ENCODE assay signal across 26 cellular contexts in the genomic region with DNA sequence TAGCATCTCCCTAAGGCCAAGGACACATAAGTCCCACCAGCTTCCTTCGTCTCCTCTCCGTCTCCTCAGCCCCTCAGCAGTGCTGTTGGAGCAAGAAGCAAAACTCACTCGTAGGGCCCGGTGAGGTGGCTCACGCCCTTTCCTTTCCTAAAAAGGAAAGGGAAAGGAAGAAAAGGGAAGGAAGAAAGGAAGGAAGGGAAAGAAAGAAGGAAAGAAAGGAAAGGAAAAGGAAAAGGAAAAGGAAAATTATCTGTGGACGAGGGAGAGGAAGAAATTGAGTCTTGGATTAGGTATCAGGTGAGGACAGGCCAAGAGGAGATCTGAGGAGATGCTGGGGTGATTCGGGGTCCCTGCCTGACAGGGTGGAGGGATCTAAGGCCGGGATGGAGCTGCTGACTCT.
"Had no signal": no experiment of that assay in that cellular context is flagged by ENCODE, and none has a peak within 500 bp of the region (broad histone marks: within the 10 kb centered on the region; RNA-seq: fewer than 3 reads in every experiment).

No MANE protein-coding gene starts in this region.

- H3K4me2 ChIP-seq: hepatocyte had no signal

- H2AFZ ChIP-seq: hepatocyte had no signal

- ATAC-seq: activated T-cell treated with anti-CD3 and anti-CD28 coated beads, Interleukin-2, amount 50 U/mL, for 72 hours; left lung; natural killer cell; sciatic nerve; stimulated activated effector memory CD8-positive, alpha-beta T cell treated with anti-CD3 and anti-CD28 coated beads, Interleukin-12 subunit alpha, Interleukin-12 subunit beta, amount 100 ng/mL, for 72 hours; upper lobe of right lung; WTC11 had no signal

- H3K27me3 ChIP-seq: brain microvascular endothelial cell, esophagus muscularis mucosa, hepatocyte, left lung, upper lobe of right lung had no signal

- H3K36me3 Mint-ChIP-seq: activated naive CD4-positive, alpha-beta T cell treated with anti-CD3 and anti-CD28 coated beads, Interleukin-2, amount 50 U/mL, for 24 hours; natural killer cell; WTC11 had no signal

- H3K27me3 Mint-ChIP-seq: activated CD4-positive, alpha-beta memory T cell treated with anti-CD3 and anti-CD28 coated beads, Interleukin-2, amount 10 ng/mL, durations not matched to agents 7 days and 5 days; activated naive CD4-positive, alpha-beta T cell treated with anti-CD3 and anti-CD28 coated beads, Interleukin-2, amount 50 U/mL, for 24 hours had no signal

- H3K27ac Mint-ChIP-seq: activated CD4-positive, alpha-beta memory T cell treated with anti-CD3 and anti-CD28 coated beads, Interleukin-2, amount 10 ng/mL, durations not matched to agents 7 days and 5 days; activated naive CD4-positive, alpha-beta T cell treated with anti-CD3 and anti-CD28 coated beads, Interleukin-2, amount 50 U/mL, for 24 hours; activated T-cell treated with anti-CD3 and anti-CD28 coated beads, Interleukin-2, amount 50 U/mL, for 72 hours; natural killer cell; stimulated activated effector memory CD8-positive, alpha-beta T cell treated with anti-CD3 and anti-CD28 coated beads, Interleukin-12 subunit alpha, Interleukin-12 subunit beta, amount 100 ng/mL, for 72 hours; WTC11 had no signal

- H3K4me3 ChIP-seq: esophagus muscularis mucosa, hepatocyte, left lung, thoracic aorta, upper lobe of right lung had no signal

- H3K4me3 Mint-ChIP-seq: activated CD4-positive, alpha-beta memory T cell treated with anti-CD3 and anti-CD28 coated beads, Interleukin-2, amount 10 ng/mL, durations not matched to agents 7 days and 5 days; activated naive CD4-positive, alpha-beta T cell treated with anti-CD3 and anti-CD28 coated beads, Interleukin-2, amount 50 U/mL, for 24 hours; activated T-cell treated with anti-CD3 and anti-CD28 coated beads, Interleukin-2, amount 50 U/mL, for 72 hours; natural killer cell; stimulated activated effector memory CD8-positive, alpha-beta T cell treated with anti-CD3 and anti-CD28 coated beads, Interleukin-12 subunit alpha, Interleukin-12 subunit beta, amount 100 ng/mL, for 72 hours; WTC11 had no signal

- DNase-seq: activated CD4-positive, alpha-beta memory T cell treated with anti-CD3 and anti-CD28 coated beads, Interleukin-2, amount 10 ng/mL, durations not matched to agents 7 days and 5 days; activated CD4-positive, alpha-beta T cell treated with anti-CD3 and anti-CD28 coated beads for 4 hours; activated effector memory CD4-positive, alpha-beta T cell treated with anti-CD3 and anti-CD28 coated beads, Interleukin-2, amount 50 U/mL, for 16 hours; activated T-cell treated with anti-CD3 and anti-CD28 coated beads, Interleukin-2, amount 50 U/mL, for 72 hours; aorta; brain microvascular endothelial cell; central memory CD4-positive, alpha-beta T cell; effector memory CD4-positive, alpha-beta T cell; glutamatergic neuron; kidney glomerular epithelial cell; left lung; midbrain; natural killer cell; occipital lobe; posterior cingulate gyrus; small intestine; stimulated activated CD4-positive, alpha-beta T cell treated with anti-CD3 and anti-CD28 coated beads, Interleukin-2, amount 100 ng/mL, for 24 hours; T1000; upper lobe of right lung had no signal

- H3K9me3 ChIP-seq: esophagus muscularis mucosa, left lung, thoracic aorta, upper lobe of right lung had no signal

- H3K27ac ChIP-seq: brain microvascular endothelial cell, esophagus muscularis mucosa, hepatocyte, thoracic aorta, upper lobe of right lung had no signal

- H3K9me3 Mint-ChIP-seq: activated naive CD4-positive, alpha-beta T cell treated with anti-CD3 and anti-CD28 coated beads, Interleukin-2, amount 50 U/mL, for 24 hours; activated T-cell treated with anti-CD3 and anti-CD28 coated beads, Interleukin-2, amount 50 U/mL, for 72 hours; natural killer cell; stimulated activated effector memory CD8-positive, alpha-beta T cell treated with anti-CD3 and anti-CD28 coated beads, Interleukin-12 subunit alpha, Interleukin-12 subunit beta, amount 100 ng/mL, for 72 hours; WTC11 had no signal
